9 cellular contexts compared by ENCODE assay signal in genomic region chr16:15434079-15434424, GRCh38. TPM values are rescaled to one million over a fixed set of nuclear protein-coding genes. Genes with fewer than 3 reads are reported as not detected.
DNase-seq lines count a peak whose midpoint lies in the region; TF ChIP-seq lines count a peak whose summit lies in the region.
"Had no signal": no experiment of that assay in that cellular context is flagged by ENCODE, and none has a peak within 500 bp of the region (broad histone marks: within the 10 kb centered on the region; RNA-seq: fewer than 3 reads in every experiment).

No MANE protein-coding gene starts in this region.

- H3K9me3 ChIP-seq in muscle layer of colon (ENCODE audit: low read length) (no peaks in the 10 kb centered on the region), uterus (no peaks in the 10 kb centered on the region)

- no peak overlapping the region for H3K9ac ChIP-seq in muscle layer of colon (ENCODE audit: low read length)

- H3K4me1 Mint-ChIP-seq in activated naive CD4-positive, alpha-beta T cell treated with anti-CD3 and anti-CD28 coated beads, Interleukin-2, amount 50 U/mL, for 24 hours = peaks cover 17% of the 10 kb centered on the region
- H3K4me1 Mint-ChIP-seq in chondrocyte (ENCODE audit: low read depth) = peaks cover 28% of the 10 kb centered on the region

- TF ChIP-seq CTCF in chondrocyte (IDR thresholded peaks at IDR 0.05) (no peak), uterus (IDR thresholded peaks at IDR 0.05) (no peak)

- DNase-seq in activated naive CD4-positive, alpha-beta T cell treated with anti-CD3 and anti-CD28 coated beads, Interleukin-2, amount 50 U/mL, for 16 hours = no peak
- DNase-seq in chondrocyte (ENCODE audit: low spot score) = no peak
- DNase-seq in uterus = peak in 1 of 2 donors; percentile 16
- DNase-seq in G401 (ENCODE audit: low spot score) = no peak
- DNase-seq in NCI-H1436 (lab: John Stamatoyannopoulos, UW) = no peak
- DNase-seq in GM19238 (ENCODE audit: insufficient read length, low spot score) = no peak
- DNase-seq: NK-92 treated with Interleukin-12 subunit alpha and Interleukin-12 subunit beta, amount 100 ng/mL, for 24 hours had no signal

- no peaks in the 10 kb centered on the region for H3K36me3 Mint-ChIP-seq in activated naive CD4-positive, alpha-beta T cell treated with anti-CD3 and anti-CD28 coated beads, Interleukin-2, amount 50 U/mL, for 24 hours
- no peaks in the 10 kb centered on the region for H3K36me3 Mint-ChIP-seq in chondrocyte (ENCODE audit: low read depth)

- no peak for TF ChIP-seq POLR2A in uterus (IDR thresholded peaks at IDR 0.05)

- H3K36me3 ChIP-seq in muscle layer of colon (ENCODE audit: insufficient read depth, low read length) (no peaks in the 10 kb centered on the region), uterus (no peaks in the 10 kb centered on the region)

- H3K4me1 ChIP-seq in muscle layer of colon (ENCODE audit: insufficient read depth, low read length) (peaks cover 4% of the 10 kb centered on the region), uterus (no peaks in the 10 kb centered on the region)

- H3K27ac ChIP-seq in muscle layer of colon (ENCODE audit: low read depth, low read length) = peak overlapping the region; percentile 35
- peak overlapping the region; percentile 80 to 84 for H3K27ac ChIP-seq in uterus

- H3K4me3 ChIP-seq in muscle layer of colon (ENCODE audit: low read depth in 1 of 2, low read length in 2 of 2) (peak overlapping the region; percentile 86 to 90), uterus (peak overlapping the region; percentile 67 to 78)

- no peaks in the 10 kb centered on the region for H3K9me3 Mint-ChIP-seq in activated naive CD4-positive, alpha-beta T cell treated with anti-CD3 and anti-CD28 coated beads, Interleukin-2, amount 50 U/mL, for 24 hours
- no peaks in the 10 kb centered on the region for H3K9me3 Mint-ChIP-seq in chondrocyte (ENCODE audit: low read depth)

- H3K27me3 Mint-ChIP-seq in activated naive CD4-positive, alpha-beta T cell treated with anti-CD3 and anti-CD28 coated beads, Interleukin-2, amount 50 U/mL, for 24 hours = peaks cover 16% of the 10 kb centered on the region
- H3K27me3 Mint-ChIP-seq in chondrocyte (ENCODE audit: low read depth) = no peaks in the 10 kb centered on the region

- H3K27me3 ChIP-seq in muscle layer of colon (ENCODE audit: control insufficient read depth in 1 of 2, insufficient read depth in 2 of 2, low read length in 2 of 2) (no peaks in the 10 kb centered on the region), uterus (no peaks in the 10 kb centered on the region)

- intact Hi-C loops in uterus (cut with DNase I; ENCODE audit: low total_unique reads) = no loop called here

- in situ Hi-C loops in G401 (cut with HindIII; ENCODE audit: low sequenced_read_pairs) = no loop called here

- peak overlapping the region; percentile 84 for H3K4me3 Mint-ChIP-seq in activated naive CD4-positive, alpha-beta T cell treated with anti-CD3 and anti-CD28 coated beads, Interleukin-2, amount 50 U/mL, for 24 hours
- H3K4me3 Mint-ChIP-seq in chondrocyte (ENCODE audit: unreplicated experiment) = peak overlapping the region; percentile 92

- H3K27ac Mint-ChIP-seq in activated naive CD4-positive, alpha-beta T cell treated with anti-CD3 and anti-CD28 coated beads, Interleukin-2, amount 50 U/mL, for 24 hours = peak overlapping the region; percentile 44
- peak overlapping the region; percentile 82 for H3K27ac Mint-ChIP-seq in chondrocyte (ENCODE audit: unreplicated experiment)

RNA-seq across cellular contexts. Expression of gene BMERB1, which starts 0.3 kb away (rescaled TPM):
- total RNA-seq in chondrocyte (29.9 to 37.8 TPM (median 35.9 TPM) in 3 replicates), uterus (10 to 100 TPM; 12.8 to 98.9 (median 39.2) TPM)
- total RNA-seq in G401 (2014; rRNA removed; shearing (Covaris generic)) = 20.8 and 32.9 TPM in 2 replicates

RNA-seq across cellular contexts. Expression of gene MPV17L, which starts 38.5 kb away (rescaled TPM):
- total RNA-seq in chondrocyte (0.94 to 3.8 TPM (median 3.5 TPM) in 3 replicates), uterus (10 to 100 TPM in 2 of 4 donors, 1 to 10 TPM in 2; 4.7 to 15.1 (median 11.8) TPM)
- total RNA-seq in G401 (2014; rRNA removed; shearing (Covaris generic)) = 5.2 and 6.7 TPM in 2 replicates

RNA-seq across cellular contexts. Expression of gene NPIPA5, which starts 56.0 kb away (rescaled TPM):
- total RNA-seq in chondrocyte (6.9 to 11.5 TPM (median 7.7 TPM) in 3 replicates), uterus (10 to 100 TPM in 1 of 4 donors, 1 to 10 TPM in 1, under 1 TPM in 1, not detected in 1; 0.59 to 30.9 (median 4.4) TPM)
- 4.9 and 7.2 TPM in 2 replicates for total RNA-seq in G401 (2014; rRNA removed; shearing (Covaris generic))
